ENCODE assay signal across 13 cellular contexts in genomic region chr10:48253970-48254657, GRCh38. TPM values are rescaled to one million over a fixed set of nuclear protein-coding genes. Genes with fewer than 3 reads are reported as not detected.
DNase-seq lines count a peak whose midpoint lies in the region; ATAC-seq and TF ChIP-seq lines count a peak whose summit lies in the region.
"Had no signal": no experiment of that assay in that cellular context is flagged by ENCODE, and none has a peak within 500 bp of the region (broad histone marks: within the 10 kb centered on the region; RNA-seq: fewer than 3 reads in every experiment).

No MANE protein-coding gene starts in this region.

- no peak for TF ChIP-seq CTCF in PC-3 (conservative IDR thresholded peaks at IDR 0.05; ENCODE audit: low read depth, low read length)
- no peak for TF ChIP-seq CTCF in nephron progenitor cell (IDR thresholded peaks at IDR 0.05)

- 56 to 65% methylated on average over 9 of the region's 9 CpGs for WGBS in esophagus, 2 donors

- BruUV-seq in PC-3 (replicated peaks; lab: Mats Ljungman, UMichigan) = no TSS peak

- H3K9me3 ChIP-seq in PC-3 (ENCODE audit: low read length) (no peaks in the 10 kb centered on the region), esophagus (ENCODE audit: control insufficient read depth in 2 of 2, insufficient read depth in 1 of 2, low read depth in 1 of 2, low read length in 1 of 2) (no peaks in the 10 kb centered on the region)
- H3K9me3 ChIP-seq: esophagus squamous epithelium, ovary had no signal

- H3K27ac Mint-ChIP-seq in nephron progenitor cell = peak overlapping the region; percentile 22
- H3K27ac Mint-ChIP-seq in activated T-cell treated with anti-CD3 and anti-CD28 coated beads, Interleukin-2, amount 50 U/mL, for 72 hours = no peak overlapping the region
- H3K27ac Mint-ChIP-seq: activated CD8-positive, alpha-beta memory T cell treated with anti-CD3 and anti-CD28 coated beads, Interleukin-2, amount 10 ng/mL, durations not matched to agents 7 days and 5 days; CD4-positive, alpha-beta memory T cell had no signal

- intact Hi-C loops in PC-3 (cut with micrococcal nuclease) = no loop called here

- POLR2A ChIA-PET in PC-3 (lab: Charles Lee; ENCODE audit: unreplicated experiment) = no interaction called here

- H3K4me3 ChIP-seq in PC-3 (ENCODE audit: low read length) = no peak overlapping the region
- H3K4me3 ChIP-seq in esophagus (ENCODE audit: low read depth in 1 of 2, low read length in 2 of 2) = no peak overlapping the region
- H3K4me3 ChIP-seq: esophagus squamous epithelium, ovary had no signal

- H3K9ac ChIP-seq in PC-3 (ENCODE audit: low read length) = no peak overlapping the region

- H3K27me3 Mint-ChIP-seq in nephron progenitor cell (ENCODE audit: low read depth, poor library complexity) = peaks cover 5% of the 10 kb centered on the region
- H3K27me3 Mint-ChIP-seq in activated T-cell treated with anti-CD3 and anti-CD28 coated beads, Interleukin-2, amount 50 U/mL, for 72 hours (ENCODE audit: low read depth) = peaks cover 9% of the 10 kb centered on the region

- H3K4me1 ChIP-seq in PC-3 (ENCODE audit: insufficient read depth, low read length) = peaks cover 28% of the 10 kb centered on the region
- peaks cover 2 to 16% of the 10 kb centered on the region in 2 donors for H3K4me1 ChIP-seq in esophagus (ENCODE audit: control insufficient read depth in 2 of 2, insufficient read depth in 2 of 2, low read length in 1 of 2)

- H3K4me2 ChIP-seq in PC-3 (ENCODE audit: low read length) = peak overlapping the region; percentile 43

- H3K4me3 Mint-ChIP-seq in nephron progenitor cell = no peak overlapping the region
- H3K4me3 Mint-ChIP-seq in activated T-cell treated with anti-CD3 and anti-CD28 coated beads, Interleukin-2, amount 50 U/mL, for 72 hours = no peak overlapping the region
- H3K4me3 Mint-ChIP-seq: activated CD8-positive, alpha-beta memory T cell treated with anti-CD3 and anti-CD28 coated beads, Interleukin-2, amount 10 ng/mL, durations not matched to agents 7 days and 5 days; CD4-positive, alpha-beta memory T cell had no signal

- no peaks in the 10 kb centered on the region for H4K20me1 ChIP-seq in PC-3 (ENCODE audit: low read length)

- no peaks in the 10 kb centered on the region for H3F3A ChIP-seq in PC-3 (ENCODE audit: low read length, unreplicated experiment)

- ATAC-seq in PC-3 = peak; percentile 82
- no peak for ATAC-seq in GM18861 (IDR thresholded peaks at IDR 0.05; ENCODE audit: unreplicated experiment)
- ATAC-seq in activated T-cell treated with anti-CD3 and anti-CD28 coated beads, Interleukin-2, amount 50 U/mL, for 72 hours (replicated peaks in 1 of 2) = no peak
- ATAC-seq: activated CD8-positive, alpha-beta memory T cell treated with anti-CD3 and anti-CD28 coated beads, Interleukin-2, amount 10 ng/mL, durations not matched to agents 7 days and 5 days had no signal

- H3K27me3 ChIP-seq in PC-3 (ENCODE audit: low read length) = no peaks in the 10 kb centered on the region
- H3K27me3 ChIP-seq in esophagus (ENCODE audit: control insufficient read depth in 1 of 2, insufficient read depth in 2 of 2, low read length in 2 of 2) = no peaks in the 10 kb centered on the region
- H3K27me3 ChIP-seq: esophagus squamous epithelium, ovary had no signal

- CTCF ChIA-PET in PC-3 (lab: Charles Lee) = interaction anchor here (0.5 kb wide), 1 partner anchor 402 kb away, joined by 5 read pairs; no protein-coding TSS in a partner anchor

- H3K4me1 Mint-ChIP-seq in nephron progenitor cell = peaks cover 24% of the 10 kb centered on the region
- H3K4me1 Mint-ChIP-seq in activated T-cell treated with anti-CD3 and anti-CD28 coated beads, Interleukin-2, amount 50 U/mL, for 72 hours (ENCODE audit: low read depth) = no peaks in the 10 kb centered on the region
- H3K4me1 Mint-ChIP-seq: activated CD8-positive, alpha-beta memory T cell treated with anti-CD3 and anti-CD28 coated beads, Interleukin-2, amount 10 ng/mL, durations not matched to agents 7 days and 5 days; CD4-positive, alpha-beta memory T cell had no signal

- peak; percentile 78 for DNase-seq in Daoy (ENCODE audit: low read depth)
- peak; percentile 73 for DNase-seq in PC-3
- DNase-seq in nephron progenitor cell = no peak
- no peak for DNase-seq in activated CD4-positive, CD25-positive, alpha-beta regulatory T cell treated with anti-CD3 and anti-CD28 coated beads, Interleukin-2, amount 50 U/mL, for 72 hours
- no peak for DNase-seq in T1000 (lab: John Stamatoyannopoulos, UW)
- DNase-seq in activated T-cell treated with anti-CD3 and anti-CD28 coated beads, Interleukin-2, amount 50 U/mL, for 72 hours = no peak
- DNase-seq: activated CD8-positive, alpha-beta memory T cell treated with anti-CD3 and anti-CD28 coated beads, Interleukin-2, amount 10 ng/mL, durations not matched to agents 7 days and 5 days; CD4-positive, alpha-beta memory T cell; esophagus squamous epithelium; ovary had no signal

- H3K36me3 ChIP-seq in PC-3 (ENCODE audit: low read depth, low read length) (no peaks in the 10 kb centered on the region), esophagus (ENCODE audit: control insufficient read depth in 2 of 2, insufficient read depth in 2 of 2, low read length in 1 of 2) (no peaks in the 10 kb centered on the region)
- H3K36me3 ChIP-seq: esophagus squamous epithelium, ovary had no signal

- H3K79me2 ChIP-seq in PC-3 (ENCODE audit: low read length) = no peaks in the 10 kb centered on the region

- no peaks in the 10 kb centered on the region for H3K9me3 Mint-ChIP-seq in nephron progenitor cell
- no peaks in the 10 kb centered on the region for H3K9me3 Mint-ChIP-seq in activated T-cell treated with anti-CD3 and anti-CD28 coated beads, Interleukin-2, amount 50 U/mL, for 72 hours

- H3K9me2 ChIP-seq in PC-3 (replicated peaks; ENCODE audit: low read length) = no peaks in the 10 kb centered on the region

- no peaks in the 10 kb centered on the region for H3K36me3 Mint-ChIP-seq in nephron progenitor cell (ENCODE audit: low read depth)
- H3K36me3 Mint-ChIP-seq in activated T-cell treated with anti-CD3 and anti-CD28 coated beads, Interleukin-2, amount 50 U/mL, for 72 hours (ENCODE audit: insufficient read depth in 2 of 2) = no peaks in the 10 kb centered on the region
- H3K36me3 Mint-ChIP-seq: activated CD8-positive, alpha-beta memory T cell treated with anti-CD3 and anti-CD28 coated beads, Interleukin-2, amount 10 ng/mL, durations not matched to agents 7 days and 5 days; CD4-positive, alpha-beta memory T cell had no signal

- H3K27ac ChIP-seq in PC-3 (ENCODE audit: low read length) = no peak overlapping the region
- H3K27ac ChIP-seq in esophagus (ENCODE audit: low read depth in 2 of 2, low read length in 1 of 2) = peak overlapping the region; percentile 40 to 45
- H3K27ac ChIP-seq: ovary had no signal

- H2AFZ ChIP-seq in PC-3 (ENCODE audit: low read length) = no peak overlapping the region

RNA-seq across cellular contexts. Expression of gene FRMPD2, which starts 20.4 kb away (rescaled TPM):
- total RNA-seq in Daoy (2014; rRNA removed; shearing (Covaris generic)) = not detected in 2 replicates
- 0.11 and 0.35 TPM in 2 replicates for total RNA-seq in PC-3 (2014; rRNA removed)
- polyA plus RNA-seq in esophagus = under 1 TPM; 0.02 to 0.06 TPM
- total RNA-seq in activated T-cell treated with anti-CD3 and anti-CD28 coated beads, Interleukin-2, amount 50 U/mL, for 72 hours = not detected
- total RNA-seq: activated CD8-positive, alpha-beta memory T cell treated with anti-CD3 and anti-CD28 coated beads, Interleukin-2, amount 10 ng/mL, durations not matched to agents 7 days and 5 days; CD4-positive, alpha-beta memory T cell; esophagus squamous epithelium; T-helper 1 cell treated with Interleukin-12 subunit alpha and Interleukin-12 subunit beta and Interleukin-4 antibody, amounts not matched to agents 30 ng/mL and 1 ng/mL, for 36 hours had no signal
- polyA plus RNA-seq: CD4-positive, alpha-beta memory T cell had no signal

RNA-seq across cellular contexts. Expression of gene MAPK8, which starts 52.4 kb away (rescaled TPM):
- 37.9 and 62.8 TPM in 2 replicates for total RNA-seq in Daoy (2014; rRNA removed; shearing (Covaris generic))
- 21.5 and 26.6 TPM in 2 replicates for total RNA-seq in PC-3 (2014; rRNA removed)
- polyA plus RNA-seq in esophagus = 10 to 100 TPM; 14.5 to 16.1 TPM
- 10 to 100 TPM; 43.3 to 60.2 TPM for total RNA-seq in activated T-cell treated with anti-CD3 and anti-CD28 coated beads, Interleukin-2, amount 50 U/mL, for 72 hours

Comparison
In these comparisons a context has a peak if more than half of its experiments do, and no peak if none do; other contexts are left out.
1. DNase-seq: peak in Daoy (single experiment) and PC-3 (single experiment); none in nephron progenitor cell (single experiment), activated CD4-positive, CD25-positive, alpha-beta regulatory T cell treated with anti-CD3 and anti-CD28 coated beads, Interleukin-2, amount 50 U/mL, for 72 hours (single experiment), T1000 (single experiment) and activated T-cell treated with anti-CD3 and anti-CD28 coated beads, Interleukin-2, amount 50 U/mL, for 72 hours (0 of 2).